24 cellular contexts compared by ENCODE assay signal in the genomic region with DNA sequence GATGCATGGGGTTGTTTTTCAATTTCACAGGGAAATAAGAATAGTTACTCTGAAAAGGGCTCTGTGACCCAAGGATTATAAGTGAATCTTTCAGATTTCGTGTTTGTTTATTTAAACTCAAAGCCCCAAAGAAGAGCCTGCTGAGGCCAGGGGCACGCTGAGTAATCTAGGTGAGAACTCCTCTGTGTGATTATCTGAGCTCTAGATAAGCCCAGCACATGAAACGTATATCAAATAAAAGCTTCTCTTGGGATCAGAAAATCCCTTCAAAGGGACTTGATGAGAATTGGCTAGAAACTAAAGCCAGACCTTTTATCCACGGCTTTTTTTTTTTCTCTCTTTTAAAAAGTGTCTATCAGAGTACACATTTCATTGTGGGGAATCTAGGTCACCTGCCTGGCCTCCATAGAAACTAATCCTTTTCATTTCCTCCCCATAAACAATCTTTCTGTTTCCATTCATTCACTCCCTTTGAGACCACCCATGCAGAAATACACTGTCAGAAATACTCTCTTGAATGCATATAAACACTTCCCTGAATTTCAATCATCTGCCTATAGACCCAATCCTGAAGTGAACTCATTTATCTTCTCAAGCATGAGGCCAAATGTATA.
DNase-seq lines count a peak whose midpoint lies in the region; ATAC-seq and TF ChIP-seq lines count a peak whose summit lies in the region.
"Had no signal": no experiment of that assay in that cellular context is flagged by ENCODE, and none has a peak within 500 bp of the region (broad histone marks: within the 10 kb centered on the region; RNA-seq: fewer than 3 reads in every experiment).

No MANE protein-coding gene starts in this region.

- H3K36me3 ChIP-seq in BLaER1, result no peaks in the 10 kb centered on the region
- no peaks in the 10 kb centered on the region for H3K36me3 ChIP-seq in HEK293 (ENCODE audit: control insufficient read depth in 2 of 2, insufficient read depth in 1 of 2, low read length in 2 of 2)
- H3K36me3 ChIP-seq in esophagus squamous epithelium, result no peaks in the 10 kb centered on the region
- H3K36me3 ChIP-seq: gastrocnemius medialis, vagina had no signal

- intact Hi-C loops in esophagus squamous epithelium (cut with DNase I), result no loop called here

- H3K27me3 ChIP-seq in BLaER1 (no peaks in the 10 kb centered on the region), esophagus squamous epithelium (no peaks in the 10 kb centered on the region)
- H3K27me3 ChIP-seq: gastrocnemius medialis, vagina had no signal

- TF ChIP-seq POLR2A in esophagus squamous epithelium (IDR thresholded peaks at IDR 0.05), result no peak

- DNase-seq in NCI-H2081 treated with DMSO at 0.1 percent for 48 hours (lab: John Stamatoyannopoulos, UW) (peak; percentile 24), cerebellar cortex (ENCODE audit: low spot score) (peak; percentile 50), esophagus squamous epithelium (lab: John Stamatoyannopoulos, UW) (no peak)
- DNase-seq: activated CD4-positive, alpha-beta T cell treated with anti-CD3 and anti-CD28 coated beads, Interleukin-2, amount 10 ng/mL, durations not matched to agents 7 days and 5 days; activated CD8-positive, alpha-beta memory T cell treated with anti-CD3 and anti-CD28 coated beads, Interleukin-2, amount 50 U/mL, for 4 hours; activated naive CD8-positive, alpha-beta T cell treated with anti-CD3 and anti-CD28 coated beads for 36 hours; effector CD4-positive, alpha-beta T cell; gastrocnemius medialis; GOT3; kidney; mammary epithelial cell; NCI-H1048; NCI-H774; right cardiac atrium; SHP77 treated with DMSO at 0.1 percent for 48 hours had no signal

- POLR2A ChIA-PET in HEK293 (lab: Yijun Ruan, JAX), result no interaction called here

- peak overlapping the region; percentile 59 for H3K9ac ChIP-seq in BLaER1

- no peak overlapping the region; the same call in 1 of the 2 replicates for H3K4me3 ChIP-seq in BLaER1
- no peak overlapping the region for H3K4me3 ChIP-seq in HEK293 (ENCODE audit: low read depth, low read length)
- H3K4me3 ChIP-seq in esophagus squamous epithelium, result no peak overlapping the region
- H3K4me3 ChIP-seq: gastrocnemius medialis, GM12878, vagina had no signal

- TF ChIP-seq CTCF in HEK293 (tag by site-specific recombination; IDR thresholded peaks at IDR 0.05) (no peak), esophagus squamous epithelium (IDR thresholded peaks at IDR 0.05) (no peak)

- H3K4me2 ChIP-seq in BLaER1, result peak overlapping the region; percentile 70

- H3K9me3 ChIP-seq in BLaER1 (no peaks in the 10 kb centered on the region), HEK293 (ENCODE audit: control insufficient read depth, insufficient read depth, low read depth, low read length) (no peaks in the 10 kb centered on the region), esophagus squamous epithelium (no peaks in the 10 kb centered on the region)
- H3K9me3 ChIP-seq: gastrocnemius medialis, vagina had no signal

- H3K4me1 ChIP-seq in BLaER1 (peaks cover 56% of the 10 kb centered on the region), HEK293 (ENCODE audit: control insufficient read depth, insufficient read depth, low read length) (peaks cover 20% of the 10 kb centered on the region), esophagus squamous epithelium (no peaks in the 10 kb centered on the region)
- H3K4me1 ChIP-seq: gastrocnemius medialis, vagina had no signal

- no peak for ATAC-seq in GM18498 (IDR thresholded peaks at IDR 0.05; ENCODE audit: unreplicated experiment)
- ATAC-seq in HG03432 (IDR thresholded peaks at IDR 0.05; ENCODE audit: unreplicated experiment), result no peak
- ATAC-seq in HG03025 (IDR thresholded peaks at IDR 0.05; ENCODE audit: low FRiP score, unreplicated experiment), result no peak
- ATAC-seq: esophagus mucosa, gastrocnemius medialis, GM12878, right cardiac atrium had no signal

- H4K20me1 ChIP-seq in BLaER1, result no peaks in the 10 kb centered on the region

- whole genome bisulfite sequencing in esophagus squamous epithelium, 2 donors, result 8 to 16% methylated on average over 4 of the region's 4 CpGs

- CTCF ChIA-PET in HEK293 (lab: Yijun Ruan, JAX), result no interaction called here

- H3K27ac ChIP-seq in BLaER1 (peak overlapping the region; percentile 87), HEK293 (ENCODE audit: extremely low read depth, low read depth, low read length) (peak overlapping the region; percentile 67), esophagus squamous epithelium (no peak overlapping the region)
- H3K27ac ChIP-seq: C4-2B, gastrocnemius medialis, vagina had no signal

TF ChIP-seq in HEK293, 187 proteins besides CTCF, POLR2A, EP300 and RAD21:
- TF ChIP-seq WT1 (tag by site-specific recombination; IDR thresholded peaks at IDR 0.05), result peak; percentile 86
- peak; percentile 50; the same call in 1 of the 2 replicates for TF ChIP-seq TCF7L2 (IDR thresholded peaks at IDR 0.05; ENCODE audit: borderline replicate concordance, low read depth, low read length)
- TF ChIP-seq KLF16 (tag by site-specific recombination; IDR thresholded peaks at IDR 0.05), result no peak

Comparison
In these comparisons a context has a peak if more than half of its experiments do, and no peak if none do; other contexts are left out.
1. H3K27ac ChIP-seq: peak in BLaER1 (single experiment) and HEK293 (single experiment); none in esophagus squamous epithelium (0 of 4).